27 cellular contexts compared by ENCODE assay signal in the genomic region with DNA sequence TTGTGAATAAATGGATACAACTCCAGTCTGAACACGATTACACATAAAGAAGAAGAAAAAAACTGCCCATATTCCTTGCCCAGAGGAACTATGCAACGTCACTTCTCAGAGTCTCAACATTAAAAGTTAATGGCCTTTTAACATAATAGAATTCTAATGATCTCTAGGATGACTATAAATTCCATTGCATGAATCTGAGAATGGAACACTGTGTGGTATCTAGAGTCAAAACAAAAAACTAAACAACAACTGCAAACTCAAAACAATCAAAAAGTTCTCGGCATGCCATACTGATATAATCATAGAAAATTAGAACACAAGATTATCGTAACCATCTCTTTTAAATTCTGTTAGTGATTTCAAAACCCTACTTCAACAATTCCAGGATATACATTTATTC.
"Had no signal": no experiment of that assay in that cellular context is flagged by ENCODE, and none has a peak within 500 bp of the region (broad histone marks: within the 10 kb centered on the region; RNA-seq: fewer than 3 reads in every experiment).

No MANE protein-coding gene starts in this region.

- FAIRE-seq: pancreas had no signal

- H3K27ac Mint-ChIP-seq: naive thymus-derived CD8-positive, alpha-beta T cell; natural killer cell treated with Interleukin-12 subunit alpha and Interleukin-12 subunit beta and Interleukin-15 and Interleukin-18, amount 100 ng/mL, for 72 hours; nephron progenitor cell; stimulated activated effector memory CD8-positive, alpha-beta T cell treated with anti-CD3 and anti-CD28 coated beads, Interleukin-12 subunit alpha, Interleukin-12 subunit beta, amount 100 ng/mL, for 72 hours; stimulated activated naive B cell treated with anti-CD40 and anti-IgM and Interleukin-4, amounts not matched to agents 10 μg/mL and 1 μg/mL and 100 μg/mL, for 72 hours; stimulated activated naive CD8-positive, alpha-beta T cell treated with anti-CD3 and anti-CD28 coated beads, Interleukin-15, Interleukin-2, amounts not matched to agents 100 ng/mL and 50 ng/mL, for 24 hours; type B pancreatic cell had no signal

- DNase-seq: naive thymus-derived CD8-positive, alpha-beta T cell; nephron progenitor cell; nucleus accumbens; pancreas; right cardiac atrium; right lobe of liver; sigmoid colon; small intestine; stimulated activated CD4-positive, alpha-beta T cell treated with anti-CD3 and anti-CD28 coated beads, Interleukin-15, amount 100 ng/mL, for 24 hours; stimulated activated CD4-positive, alpha-beta T cell treated with anti-CD3 and anti-CD28 coated beads, Interleukin-2, amount 100 ng/mL, for 24 hours; stimulated activated CD4-positive, alpha-beta T cell treated with anti-CD3 and anti-CD28 coated beads, Interleukin-2, amount 100 ng/mL, for 48 hours; stimulated activated CD4-positive, alpha-beta T cell treated with anti-CD3 and anti-CD28 coated beads, Interleukin-4, amount 100 ng/mL, for 24 hours; stimulated activated naive B cell treated with anti-CD40 and anti-IgM and Interleukin-4, amounts not matched to agents 10 μg/mL and 1 μg/mL and 100 μg/mL, for 72 hours; stimulated activated naive CD4-positive, alpha-beta T cell treated with Interleukin-2 at 50 U/mL for 16 hours; stomach; thyroid gland; upper lobe of right lung; uterus had no signal

- H3K9me3 Mint-ChIP-seq: natural killer cell treated with Interleukin-12 subunit alpha and Interleukin-12 subunit beta and Interleukin-15 and Interleukin-18, amount 100 ng/mL, for 72 hours; nephron progenitor cell; neural crest cell; stimulated activated effector memory CD8-positive, alpha-beta T cell treated with anti-CD3 and anti-CD28 coated beads, Interleukin-12 subunit alpha, Interleukin-12 subunit beta, amount 100 ng/mL, for 72 hours; stimulated activated naive B cell treated with anti-CD40 and anti-IgM and Interleukin-4, amounts not matched to agents 10 μg/mL and 1 μg/mL and 100 μg/mL, for 72 hours; stimulated activated naive CD8-positive, alpha-beta T cell treated with anti-CD3 and anti-CD28 coated beads, Interleukin-15, Interleukin-2, amounts not matched to agents 100 ng/mL and 50 ng/mL, for 24 hours; type B pancreatic cell had no signal

- H3K36me3 ChIP-seq: neutrophil, pancreas, prostate gland, right lobe of liver, sigmoid colon, thoracic aorta, thyroid gland, upper lobe of right lung, uterus had no signal

- H3K27ac ChIP-seq: neutrophil, pancreas, prostate gland, right lobe of liver, sigmoid colon, stomach, thoracic aorta, thyroid gland, tibial nerve, upper lobe of right lung, uterus had no signal

- H3K4me1 ChIP-seq: pancreas, prostate gland, right lobe of liver, sigmoid colon, stomach, thyroid gland, tibial nerve, upper lobe of right lung, uterus had no signal

- H3K4me1 Mint-ChIP-seq: nephron progenitor cell; neural crest cell; stimulated activated effector memory CD8-positive, alpha-beta T cell treated with anti-CD3 and anti-CD28 coated beads, Interleukin-12 subunit alpha, Interleukin-12 subunit beta, amount 100 ng/mL, for 72 hours had no signal

- ATAC-seq: naive thymus-derived CD8-positive, alpha-beta T cell; natural killer cell treated with Interleukin-12 subunit alpha and Interleukin-12 subunit beta and Interleukin-15 and Interleukin-18, amount 100 ng/mL, for 72 hours; pancreas; right cardiac atrium; right lobe of liver; stimulated activated effector memory CD8-positive, alpha-beta T cell treated with anti-CD3 and anti-CD28 coated beads, Interleukin-12 subunit alpha, Interleukin-12 subunit beta, amount 100 ng/mL, for 72 hours; stimulated activated naive B cell treated with anti-CD40 and anti-IgM and Interleukin-4, amounts not matched to agents 10 μg/mL and 1 μg/mL and 100 μg/mL, for 72 hours; upper lobe of right lung had no signal

- H3K9me3 ChIP-seq: neutrophil, pancreas, prostate gland, right lobe of liver, sigmoid colon, thoracic aorta, thyroid gland, tibial nerve, upper lobe of right lung, uterus had no signal

- H3K4me3 ChIP-seq: pancreas, prostate gland, right lobe of liver, sigmoid colon, stomach, thoracic aorta, thyroid gland, tibial nerve, upper lobe of right lung, uterus had no signal

- H3K27me3 Mint-ChIP-seq: naive thymus-derived CD8-positive, alpha-beta T cell; natural killer cell treated with Interleukin-12 subunit alpha and Interleukin-12 subunit beta and Interleukin-15 and Interleukin-18, amount 100 ng/mL, for 72 hours; stimulated activated naive B cell treated with anti-CD40 and anti-IgM and Interleukin-4, amounts not matched to agents 10 μg/mL and 1 μg/mL and 100 μg/mL, for 72 hours; stimulated activated naive CD8-positive, alpha-beta T cell treated with anti-CD3 and anti-CD28 coated beads, Interleukin-15, Interleukin-2, amounts not matched to agents 100 ng/mL and 50 ng/mL, for 24 hours; type B pancreatic cell had no signal

- H3K4me3 Mint-ChIP-seq: naive thymus-derived CD8-positive, alpha-beta T cell; natural killer cell treated with Interleukin-12 subunit alpha and Interleukin-12 subunit beta and Interleukin-15 and Interleukin-18, amount 100 ng/mL, for 72 hours; nephron progenitor cell; neural crest cell; stimulated activated effector memory CD8-positive, alpha-beta T cell treated with anti-CD3 and anti-CD28 coated beads, Interleukin-12 subunit alpha, Interleukin-12 subunit beta, amount 100 ng/mL, for 72 hours; stimulated activated naive B cell treated with anti-CD40 and anti-IgM and Interleukin-4, amounts not matched to agents 10 μg/mL and 1 μg/mL and 100 μg/mL, for 72 hours; stimulated activated naive CD8-positive, alpha-beta T cell treated with anti-CD3 and anti-CD28 coated beads, Interleukin-15, Interleukin-2, amounts not matched to agents 100 ng/mL and 50 ng/mL, for 24 hours; type B pancreatic cell had no signal

- H3K27me3 ChIP-seq: neutrophil, pancreas, right lobe of liver, sigmoid colon, stomach, thyroid gland, tibial nerve, upper lobe of right lung, uterus had no signal
